8 cellular contexts compared by ENCODE assay signal in genomic region chr15:52112203-52112750, GRCh38. TPM values are rescaled to one million over a fixed set of nuclear protein-coding genes. Genes with fewer than 3 reads are reported as not detected.
DNase-seq lines count a peak whose midpoint lies in the region; ATAC-seq and TF ChIP-seq lines count a peak whose summit lies in the region.

No MANE protein-coding gene starts in this region.

- CTCF ChIA-PET in CD8-positive, alpha-beta T cell (lab: Charles Lee), result no interaction called here

- no peak overlapping the region for H3K9ac ChIP-seq in MM.1S (ENCODE audit: low read length)

- no peaks in the 10 kb centered on the region for H3K36me3 Mint-ChIP-seq in CD8-positive, alpha-beta T cell

- peak; percentile 83 for ATAC-seq in CD8-positive, alpha-beta T cell
- ATAC-seq in left ventricle myocardium superior, result peak; percentile 79

- no peaks in the 10 kb centered on the region for H3K27me3 ChIP-seq in CD8-positive, alpha-beta T cell (ENCODE audit: insufficient read depth, low read length)
- H3K27me3 ChIP-seq in MM.1S (replicated peaks; ENCODE audit: insufficient read depth, low read length), result no peaks in the 10 kb centered on the region

- no peak for TF ChIP-seq CTCF in CD8-positive, alpha-beta T cell (IDR thresholded peaks at IDR 0.05)
- TF ChIP-seq CTCF in MM.1S (IDR thresholded peaks at IDR 0.05; ENCODE audit: low read length), result no peak

- no peaks in the 10 kb centered on the region for H3K9me3 Mint-ChIP-seq in CD8-positive, alpha-beta T cell

- peak in 6 of 7 experiments; percentile 13 to 63 (median 40) for DNase-seq in CD8-positive, alpha-beta T cell
- peak; percentile 14 for DNase-seq in MM.1S
- peak; percentile 16 for DNase-seq in activated effector memory CD4-positive, alpha-beta T cell treated with Interleukin-2 at 50 U/mL for 16 hours
- DNase-seq in left ventricle myocardium superior, result peak; percentile 47
- DNase-seq in stimulated activated CD4-positive, alpha-beta T cell treated with anti-CD3 and anti-CD28 coated beads, Interleukin-1b, Interleukin-23, amount 100 ng/mL, for 4 hours (ENCODE audit: low read depth in 2 of 2), result peak; percentile 28 to 44
- DNase-seq in Kasumi-1 (lab: John Stamatoyannopoulos, UW), result no peak
- no peak for DNase-seq in NCI-H2227 (lab: John Stamatoyannopoulos, UW; ENCODE audit: unreplicated experiment)
- no peak for DNase-seq in kidney glomerular epithelial cell (lab: John Stamatoyannopoulos, UW)

- no peaks in the 10 kb centered on the region for H4K20me1 ChIP-seq in MM.1S (ENCODE audit: insufficient read depth, low read length)

- peaks cover 13% of the 10 kb centered on the region for H3K4me1 Mint-ChIP-seq in CD8-positive, alpha-beta T cell (ENCODE audit: low read depth)

- no peaks in the 10 kb centered on the region for H3K36me3 ChIP-seq in CD8-positive, alpha-beta T cell (ENCODE audit: insufficient read depth, low read length)
- no peaks in the 10 kb centered on the region for H3K36me3 ChIP-seq in MM.1S (replicated peaks; ENCODE audit: insufficient read depth, low read length)

- peak overlapping the region; percentile 84; the same call in 1 of the 2 replicates for H3K4me2 ChIP-seq in MM.1S (ENCODE audit: low read depth, low read length)

- H3K4me3 ChIP-seq in CD8-positive, alpha-beta T cell (ENCODE audit: low read depth, low read length), result peak overlapping the region; percentile 50
- H3K4me3 ChIP-seq in MM.1S (ENCODE audit: low read length), result peak overlapping the region; percentile 51

- H3K4me3 Mint-ChIP-seq in CD8-positive, alpha-beta T cell, result peak overlapping the region; percentile 76

- H3K27me3 Mint-ChIP-seq in CD8-positive, alpha-beta T cell (ENCODE audit: low read depth), result peaks cover 25% of the 10 kb centered on the region

- H3F3A ChIP-seq in MM.1S (ENCODE audit: insufficient read depth, low read length), result no peaks in the 10 kb centered on the region

- H3K9me3 ChIP-seq in CD8-positive, alpha-beta T cell (ENCODE audit: low read length), result no peaks in the 10 kb centered on the region
- no peaks in the 10 kb centered on the region for H3K9me3 ChIP-seq in MM.1S (replicated peaks; ENCODE audit: insufficient read depth, low read length)

- H2AFZ ChIP-seq in MM.1S (ENCODE audit: low read length), result peak overlapping the region; percentile 72; the same call in 1 of the 2 replicates

- POLR2A ChIA-PET in CD8-positive, alpha-beta T cell (lab: Charles Lee), result interaction anchor here (1.4 kb wide), 1 partner anchor 68 kb away, joined by 5 read pairs; no protein-coding TSS in a partner anchor

- intact Hi-C loops in CD8-positive, alpha-beta T cell (cut with DNase I, micrococcal nuclease), result no loop called here
- intact Hi-C loops in left ventricle myocardium superior (cut with micrococcal nuclease), result no loop called here

- H3K27ac Mint-ChIP-seq in CD8-positive, alpha-beta T cell, result no peak overlapping the region

- H3K4me1 ChIP-seq in CD8-positive, alpha-beta T cell (ENCODE audit: insufficient read depth, low read length), result peaks cover 6% of the 10 kb centered on the region
- no peaks in the 10 kb centered on the region for H3K4me1 ChIP-seq in MM.1S (ENCODE audit: low read length)

- H3K9me2 ChIP-seq in MM.1S (replicated peaks; ENCODE audit: insufficient read depth, low read length), result no peaks in the 10 kb centered on the region

- no peak overlapping the region for H3K27ac ChIP-seq in CD8-positive, alpha-beta T cell (ENCODE audit: low read depth, low read length)
- H3K27ac ChIP-seq in MM.1S (ENCODE audit: low read length), result no peak overlapping the region

- H3K79me2 ChIP-seq in MM.1S (ENCODE audit: low read length), result no peaks in the 10 kb centered on the region

RNA-seq across cellular contexts. Expression of gene BCL2L10, which starts 0.3 kb away (rescaled TPM):
- total RNA-seq in CD8-positive, alpha-beta T cell, result under 1 TPM; 0.24 to 0.44 TPM
- not detected for total RNA-seq in left ventricle myocardium superior

Comparison
In these comparisons a context has a peak if more than half of its experiments do, and no peak if none do; other contexts are left out.
1. DNase-seq: peak in CD8-positive, alpha-beta T cell (6 of 7), MM.1S (single experiment), activated effector memory CD4-positive, alpha-beta T cell treated with Interleukin-2 at 50 U/mL for 16 hours (single experiment), left ventricle myocardium superior (single experiment) and stimulated activated CD4-positive, alpha-beta T cell treated with anti-CD3 and anti-CD28 coated beads, Interleukin-1b, Interleukin-23, amount 100 ng/mL, for 4 hours (2 of 2); none in Kasumi-1 (0 of 2), NCI-H2227 (single experiment) and kidney glomerular epithelial cell (single experiment).